Comparison of ENCODE assay signal across 8 cellular contexts in genomic region chr15:69462493-69463181, GRCh38. TPM values are rescaled to one million over a fixed set of nuclear protein-coding genes. Genes with fewer than 3 reads are reported as not detected.
A peak's percentile ranks its signal among the peaks of the same experiment; 100 is the strongest.
DNase-seq lines count a peak whose midpoint lies in the region; ATAC-seq and TF ChIP-seq lines count a peak whose summit lies in the region.

No MANE protein-coding gene starts in this region.

- H3K27me3 ChIP-seq in spleen (replicated peaks in 1 of 7) = no peaks in the 10 kb centered on the region

- peak overlapping the region; percentile 35 to 72 (median 46) for H3K4me3 ChIP-seq in spleen

- H3K27ac Mint-ChIP-seq in central memory CD8-positive, alpha-beta T cell (ENCODE audit: low read depth) = peak overlapping the region; percentile 95

- peaks cover 13% of the 10 kb centered on the region for H3K4me1 Mint-ChIP-seq in central memory CD8-positive, alpha-beta T cell

- WGBS in spleen, 5 donors = 1 to 5% (median 3%) methylated on average over 45 to 46 of the region's 46 CpGs

- ATAC-seq in HG03196 (IDR thresholded peaks at IDR 0.05; ENCODE audit: unreplicated experiment) = peak; percentile 81
- peak; percentile 96 for ATAC-seq in central memory CD8-positive, alpha-beta T cell (replicated peaks; ENCODE audit: extremely low read depth, poor library complexity, severe bottlenecking)

- TF ChIP-seq CTCF in AG09319 (IDR thresholded peaks at IDR 0.05; ENCODE audit: low read depth, low read length) (peak; percentile 85), spleen (IDR thresholded peaks at IDR 0.05 in 8 of 11, conservative IDR thresholded peaks at IDR 0.05 in 3 of 11) (peak; percentile 80 to 97 (median 95))

- H3K4me3 Mint-ChIP-seq in central memory CD8-positive, alpha-beta T cell = peak overlapping the region; percentile 80

- no peaks in the 10 kb centered on the region for H3K9me3 Mint-ChIP-seq in central memory CD8-positive, alpha-beta T cell

- TF ChIP-seq POLR2A in GM18951 (IDR thresholded peaks at IDR 0.05; ENCODE audit: extremely low read depth, insufficient read depth, insufficient read length) = peak; percentile 64
- peak in 1 of 3 donors; percentile 54 for TF ChIP-seq POLR2A in spleen (IDR thresholded peaks at IDR 0.05)

- in situ Hi-C loops in GM18951 (cut with MboI; ENCODE audit: low sequenced_read_pairs, unreplicated experiment) = no loop called here

- peaks cover 0 to 5% (median under 1%) of the 10 kb centered on the region in 6 donors for H3K36me3 ChIP-seq in spleen

- no peaks in the 10 kb centered on the region for H3K9me3 ChIP-seq in spleen

- H3K27me3 Mint-ChIP-seq in central memory CD8-positive, alpha-beta T cell = no peaks in the 10 kb centered on the region

- peak overlapping the region; percentile 77 to 91 (median 88) for H3K27ac ChIP-seq in spleen

- H3K4me1 ChIP-seq in spleen = peaks cover 9 to 52% (median 20%) of the 10 kb centered on the region in 6 donors

- DNase-seq in AG09319 (ENCODE audit: extremely low read depth, low read depth) (peak; percentile 98), NCI-H345 (lab: John Stamatoyannopoulos, UW) (peak; percentile 90), iris pigment epithelial cell (ENCODE audit: low read depth) (peak; percentile 99), spleen (peak; percentile 98)
- DNase-seq in activated CD4-positive, CD25-positive, alpha-beta regulatory T cell (lab: John Stamatoyannopoulos, UW) = peak; percentile 79 to 90 (median 82)
- peak; percentile 87 to 91 for DNase-seq in central memory CD8-positive, alpha-beta T cell (ENCODE audit: low spot score in 2 of 2)

- H3K36me3 Mint-ChIP-seq in central memory CD8-positive, alpha-beta T cell (ENCODE audit: insufficient read depth) = peaks cover 13% of the 10 kb centered on the region

- intact Hi-C loops in spleen (cut with DNase I; ENCODE audit: low total_unique reads) = no loop called here

RNA-seq across cellular contexts. Expression of gene RPLP1, which starts 10.0 kb away (rescaled TPM):
- 1,000 to 10,000 TPM in 4 of 7 donors, 100 to 1,000 TPM in 3; 439 to 1,791 (median 1,406) TPM for total RNA-seq in spleen
- 1,000 to 10,000 TPM; 3,122 to 3,995 (median 3,688) TPM for polyA plus RNA-seq in spleen

RNA-seq across cellular contexts. Expression of gene KIF23, which starts 48.5 kb away (rescaled TPM):
- 1 to 10 TPM; 1.6 to 9.2 (median 6.5) TPM for total RNA-seq in spleen
- polyA plus RNA-seq in spleen = 1 to 10 TPM in 2 of 3 donors, under 1 TPM in 1; 0.89 to 3.1 (median 2.4) TPM

Comparison
In these comparisons a context has a peak if more than half of its experiments do, and no peak if none do; other contexts are left out.
1. Peak in every context shown above with its lines: DNase-seq, ATAC-seq, H3K4me3 ChIP-seq and H3K27ac ChIP-seq.